Comparison of ENCODE assay signal across 13 cellular contexts in genomic region chr9:2193565-2193964, GRCh38.
"Had no signal": no experiment of that assay in that cellular context is flagged by ENCODE, and none has a peak within 500 bp of the region (broad histone marks: within the 10 kb centered on the region; RNA-seq: fewer than 3 reads in every experiment).

No MANE protein-coding gene starts in this region.

- H3K9me3 Mint-ChIP-seq: activated naive CD4-positive, alpha-beta T cell treated with anti-CD3 and anti-CD28 coated beads, Interleukin-2, amount 10 ng/mL, durations not matched to agents 7 days and 5 days; activated T-helper 2 cell treated with anti-CD3 and anti-CD28 coated beads, Interferon-gamma antibody, Interleukin-2, Interleukin-4, amounts not matched to agents 10 μg/mL and 5 μg/mL and 100 μg/mL, durations not matched to agents 14 hours and 24 hours and 36 hours; stimulated activated effector memory CD8-positive, alpha-beta T cell treated with anti-CD3 and anti-CD28 coated beads, Interleukin-12 subunit alpha, Interleukin-12 subunit beta, amount 100 ng/mL, for 72 hours; T-helper 2 cell treated with Interferon-gamma antibody and Interleukin-4, amounts not matched to agents 5 μg/mL and 100 μg/mL, for 36 hours had no signal

- H3K4me3 ChIP-seq: left lung, thyroid gland had no signal

- H3K27me3 ChIP-seq: left lung, thyroid gland had no signal

- H3K4me3 Mint-ChIP-seq: activated naive CD4-positive, alpha-beta T cell treated with anti-CD3 and anti-CD28 coated beads, Interleukin-2, amount 10 ng/mL, durations not matched to agents 7 days and 5 days; naive B cell; stimulated activated effector memory CD8-positive, alpha-beta T cell treated with anti-CD3 and anti-CD28 coated beads, Interleukin-12 subunit alpha, Interleukin-12 subunit beta, amount 100 ng/mL, for 72 hours; T-helper 2 cell treated with Interferon-gamma antibody and Interleukin-4, amounts not matched to agents 5 μg/mL and 100 μg/mL, for 36 hours had no signal

- H3K27ac ChIP-seq: left lung, parathyroid adenoma, thyroid gland had no signal

- H3K9me3 ChIP-seq: left lung, thyroid gland had no signal

- H3K27me3 Mint-ChIP-seq: activated naive CD4-positive, alpha-beta T cell treated with anti-CD3 and anti-CD28 coated beads, Interleukin-2, amount 10 ng/mL, durations not matched to agents 7 days and 5 days; naive B cell had no signal

- H3K27ac Mint-ChIP-seq: activated naive CD4-positive, alpha-beta T cell treated with anti-CD3 and anti-CD28 coated beads, Interleukin-2, amount 10 ng/mL, durations not matched to agents 7 days and 5 days; activated T-helper 2 cell treated with anti-CD3 and anti-CD28 coated beads, Interferon-gamma antibody, Interleukin-2, Interleukin-4, amounts not matched to agents 10 μg/mL and 5 μg/mL and 100 μg/mL, durations not matched to agents 14 hours and 24 hours and 36 hours; stimulated activated effector memory CD8-positive, alpha-beta T cell treated with anti-CD3 and anti-CD28 coated beads, Interleukin-12 subunit alpha, Interleukin-12 subunit beta, amount 100 ng/mL, for 72 hours; T-helper 2 cell treated with Interferon-gamma antibody and Interleukin-4, amounts not matched to agents 5 μg/mL and 100 μg/mL, for 36 hours had no signal

- DNase-seq: activated naive CD4-positive, alpha-beta T cell treated with anti-CD3 and anti-CD28 coated beads, Interleukin-2, amount 10 ng/mL, durations not matched to agents 7 days and 5 days; erythroblast; kidney; left lung; mammary epithelial cell; naive B cell; retina; SW 1271; thyroid gland had no signal

- H3K4me1 Mint-ChIP-seq: naive B cell had no signal

- H3K4me1 ChIP-seq: left lung, parathyroid adenoma, thyroid gland had no signal
